Comparison of ENCODE assay signal across 17 cellular contexts in the genomic region with DNA sequence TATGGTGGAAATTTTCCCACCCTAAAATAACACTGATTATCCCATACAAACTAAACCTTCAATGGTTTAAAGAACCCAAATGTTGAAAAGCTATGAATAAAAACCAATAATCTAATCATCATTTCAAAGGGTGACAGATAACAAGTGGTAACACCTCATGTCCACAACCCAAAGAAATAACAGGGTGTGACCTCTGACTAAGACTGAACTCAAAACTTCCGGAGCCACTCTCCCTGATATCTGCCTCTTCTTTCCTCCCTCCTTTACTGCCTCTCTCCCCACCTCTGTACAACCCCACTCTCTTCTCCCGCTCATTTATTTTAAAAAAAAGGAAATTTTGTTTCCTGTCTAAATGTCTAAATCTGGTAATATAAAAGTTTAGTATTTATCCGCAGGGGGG. TPM values are rescaled to one million over a fixed set of nuclear protein-coding genes. Genes with fewer than 3 reads are reported as not detected.
A peak's percentile ranks its signal among the peaks of the same experiment; 100 is the strongest.
DNase-seq lines count a peak whose midpoint lies in the region; ATAC-seq, FAIRE-seq and TF ChIP-seq lines count a peak whose summit lies in the region.
"Had no signal": no experiment of that assay in that cellular context is flagged by ENCODE, and none has a peak within 500 bp of the region (broad histone marks: within the 10 kb centered on the region; RNA-seq: fewer than 3 reads in every experiment).

No MANE protein-coding gene starts in this region.

- FAIRE-seq in bronchial epithelial cell (lab: Jason Lieb, UNC), result no peak
- FAIRE-seq: frontal cortex had no signal

- DNase-seq in MCF 10A (ENCODE audit: unreplicated experiment) (peak; percentile 27), breast epithelium (ENCODE audit: low spot score in 2 of 2) (no peak), bronchial epithelial cell (ENCODE audit: low read depth) (peak; percentile 39), AG08395 (ENCODE audit: low spot score) (no peak)
- DNase-seq in stimulated activated effector memory CD8-positive, alpha-beta T cell treated with anti-CD3 and anti-CD28 coated beads, Interleukin-12 subunit alpha, Interleukin-12 subunit beta, amount 100 ng/mL, for 72 hours (ENCODE audit: low spot score in 2 of 2), result no peak
- DNase-seq: cerebellar nuclear complex, NCI-H187 treated with DMSO at 0.1 percent for 48 hours, NCI-H524, OCI-M1, SK-N-SH, substantia nigra had no signal

- POLR2A ChIA-PET in MCF 10A (lab: Yijun Ruan, JAX), result interaction anchor here (0.7 to 7.4 kb wide), 2 partner anchors 10 to 17 kb away, joined by 3 to 71 read pairs; a partner anchor contains a TSS

- H3K27ac Mint-ChIP-seq in MCF 10A (ENCODE audit: low read depth, unreplicated experiment), result peak overlapping the region; percentile 58
- H3K27ac Mint-ChIP-seq in stimulated activated effector memory CD8-positive, alpha-beta T cell treated with anti-CD3 and anti-CD28 coated beads, Interleukin-12 subunit alpha, Interleukin-12 subunit beta, amount 100 ng/mL, for 72 hours, result peak overlapping the region; percentile 41
- H3K27ac Mint-ChIP-seq: GM23338 had no signal

- H3K27me3 ChIP-seq in breast epithelium (no peaks in the 10 kb centered on the region), bronchial epithelial cell (ENCODE audit: control insufficient read depth, insufficient read depth, low read length) (no peaks in the 10 kb centered on the region)

- peaks cover 20% of the 10 kb centered on the region for H3K4me1 Mint-ChIP-seq in MCF 10A (ENCODE audit: insufficient read depth, unreplicated experiment)
- H3K4me1 Mint-ChIP-seq in stimulated activated effector memory CD8-positive, alpha-beta T cell treated with anti-CD3 and anti-CD28 coated beads, Interleukin-12 subunit alpha, Interleukin-12 subunit beta, amount 100 ng/mL, for 72 hours, result peaks cover 68% of the 10 kb centered on the region

- TF ChIP-seq CTCF in MCF 10A (IDR thresholded peaks at IDR 0.05; ENCODE audit: unreplicated experiment) (no peak), breast epithelium (IDR thresholded peaks at IDR 0.05) (no peak), bronchial epithelial cell (IDR thresholded peaks at IDR 0.05; ENCODE audit: insufficient read depth, low read length, severe bottlenecking) (no peak)

- no peaks in the 10 kb centered on the region for H3K9me3 Mint-ChIP-seq in MCF 10A (ENCODE audit: unreplicated experiment)
- no peaks in the 10 kb centered on the region for H3K9me3 Mint-ChIP-seq in stimulated activated effector memory CD8-positive, alpha-beta T cell treated with anti-CD3 and anti-CD28 coated beads, Interleukin-12 subunit alpha, Interleukin-12 subunit beta, amount 100 ng/mL, for 72 hours
- H3K9me3 Mint-ChIP-seq: GM23338 had no signal

- H3K36me3 ChIP-seq in breast epithelium (no peaks in the 10 kb centered on the region), bronchial epithelial cell (ENCODE audit: control insufficient read depth, insufficient read depth, low read length) (no peaks in the 10 kb centered on the region)

- no peak overlapping the region for H3K4me3 ChIP-seq in breast epithelium
- no peak overlapping the region for H3K4me3 ChIP-seq in bronchial epithelial cell (ENCODE audit: low read depth, low read length)
- H3K4me3 ChIP-seq: GM23338 had no signal

- no peak overlapping the region for H3K27ac ChIP-seq in breast epithelium
- H3K27ac ChIP-seq: VCaP had no signal

- no TSS peak for BruUV-seq in MCF 10A (replicated peaks; lab: Mats Ljungman, UMichigan)

- no peaks in the 10 kb centered on the region for H3K27me3 Mint-ChIP-seq in MCF 10A (ENCODE audit: insufficient read depth, unreplicated experiment)

- H3K9me3 ChIP-seq in breast epithelium, result no peaks in the 10 kb centered on the region
- H3K9me3 ChIP-seq: SK-N-SH had no signal

- H3K4me1 ChIP-seq in breast epithelium, result no peaks in the 10 kb centered on the region

- H3K4me3 Mint-ChIP-seq in MCF 10A (ENCODE audit: unreplicated experiment), result no peak overlapping the region
- H3K4me3 Mint-ChIP-seq in stimulated activated effector memory CD8-positive, alpha-beta T cell treated with anti-CD3 and anti-CD28 coated beads, Interleukin-12 subunit alpha, Interleukin-12 subunit beta, amount 100 ng/mL, for 72 hours, result peak overlapping the region; percentile 33
- H3K4me3 Mint-ChIP-seq: GM23338 had no signal

- H3K36me3 Mint-ChIP-seq in MCF 10A (ENCODE audit: insufficient read depth, unreplicated experiment), result peaks cover 13% of the 10 kb centered on the region
- peaks cover 11% of the 10 kb centered on the region for H3K36me3 Mint-ChIP-seq in stimulated activated effector memory CD8-positive, alpha-beta T cell treated with anti-CD3 and anti-CD28 coated beads, Interleukin-12 subunit alpha, Interleukin-12 subunit beta, amount 100 ng/mL, for 72 hours

- CTCF ChIA-PET in MCF 10A (lab: Yijun Ruan, JAX), result interaction anchor here (2.4 kb wide), 1 partner anchor 23 kb away, joined by 9 read pairs; no protein-coding TSS in a partner anchor

- intact Hi-C loops in MCF 10A (cut with micrococcal nuclease) (no loop called here), breast epithelium (cut with DNase I; ENCODE audit: low total_unique reads) (no loop called here)

- no peak for TF ChIP-seq POLR2A in breast epithelium (IDR thresholded peaks at IDR 0.05)

- peak; percentile 39 for ATAC-seq in HG03432 (IDR thresholded peaks at IDR 0.05; ENCODE audit: unreplicated experiment)
- peak; percentile 95 for ATAC-seq in stimulated activated effector memory CD8-positive, alpha-beta T cell treated with anti-CD3 and anti-CD28 coated beads, Interleukin-12 subunit alpha, Interleukin-12 subunit beta, amount 100 ng/mL, for 72 hours
- no peak for ATAC-seq in GM18517 (IDR thresholded peaks at IDR 0.05; ENCODE audit: unreplicated experiment)
- no peak for ATAC-seq in HG03442 (IDR thresholded peaks at IDR 0.05; ENCODE audit: unreplicated experiment)
- ATAC-seq: GM23338 had no signal

RNA-seq across cellular contexts. Expression of a gene that starts 11.5 kb away (rescaled TPM):
- total RNA-seq in MCF 10A (2022) (35.8 and 40.2 TPM in 2 replicates), breast epithelium (100 to 1,000 TPM in 2 of 3 donors, 10 to 100 TPM in 1; 55.7 to 247 (median 117) TPM), bronchial epithelial cell (104 and 145 TPM in 2 replicates)

Comparison
In these comparisons a context has a peak if more than half of its experiments do, and no peak if none do; other contexts are left out.
1. DNase-seq: peak in MCF 10A (single experiment) and bronchial epithelial cell (single experiment); none in breast epithelium (0 of 2), stimulated activated effector memory CD8-positive, alpha-beta T cell treated with anti-CD3 and anti-CD28 coated beads, Interleukin-12 subunit alpha, Interleukin-12 subunit beta, amount 100 ng/mL, for 72 hours (0 of 2) and AG08395 (single experiment).
2. ATAC-seq: peak in HG03432 (single experiment) and stimulated activated effector memory CD8-positive, alpha-beta T cell treated with anti-CD3 and anti-CD28 coated beads, Interleukin-12 subunit alpha, Interleukin-12 subunit beta, amount 100 ng/mL, for 72 hours (single experiment); none in GM18517 (single experiment) and HG03442 (single experiment).